18 cellular contexts compared by ENCODE assay signal in the genomic region with DNA sequence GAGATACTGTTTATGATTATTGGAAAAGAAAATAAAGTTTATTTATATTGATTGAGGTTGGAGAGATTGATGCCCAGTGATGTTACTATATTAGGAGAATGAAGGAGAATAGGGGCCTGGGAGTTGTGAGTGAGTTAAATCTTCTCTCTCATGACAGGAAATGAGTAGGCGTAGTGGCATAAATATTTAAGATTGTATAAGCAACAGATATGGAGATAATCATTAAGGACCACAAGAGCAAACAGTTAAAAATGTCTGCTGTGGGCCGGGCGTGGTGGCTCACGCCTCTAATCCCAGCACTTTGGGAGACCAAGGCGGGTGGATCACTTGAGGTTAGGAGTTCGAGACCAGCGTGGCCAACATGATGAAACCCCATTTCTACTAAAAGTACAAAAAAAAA.
A peak's percentile ranks its signal among the peaks of the same experiment; 100 is the strongest.
DNase-seq lines count a peak whose midpoint lies in the region; ATAC-seq, FAIRE-seq and TF ChIP-seq lines count a peak whose summit lies in the region.
"Had no signal": no experiment of that assay in that cellular context is flagged by ENCODE, and none has a peak within 500 bp of the region (broad histone marks: within the 10 kb centered on the region; RNA-seq: fewer than 3 reads in every experiment).

No MANE protein-coding gene starts in this region.

- H3K79me2 ChIP-seq in endothelial cell of umbilical vein (ENCODE audit: control insufficient read depth, insufficient read depth, low read length), result no peaks in the 10 kb centered on the region

- no peaks in the 10 kb centered on the region for H3K36me3 ChIP-seq in endothelial cell of umbilical vein (ENCODE audit: control insufficient read depth in 2 of 2, extremely low read depth in 1 of 2, insufficient read depth in 2 of 2, low read length in 2 of 2)

- H3K9me1 ChIP-seq in endothelial cell of umbilical vein (replicated peaks; ENCODE audit: control insufficient read depth, extremely low read depth, insufficient read depth, low read length), result no peaks in the 10 kb centered on the region

- TF ChIP-seq CTCF in endothelial cell of umbilical vein (IDR thresholded peaks at IDR 0.05; ENCODE audit: extremely low read depth in 1 of 2, insufficient read depth in 1 of 2, low read depth in 1 of 2, low read length in 2 of 2), result no peak

- H3K4me1 Mint-ChIP-seq in activated T-cell treated with anti-CD3 and anti-CD28 coated beads, Interleukin-2, amount 50 U/mL, for 72 hours (ENCODE audit: low read depth), result no peaks in the 10 kb centered on the region
- H3K4me1 Mint-ChIP-seq in activated T-cell treated with anti-CD3 and anti-CD28 coated beads, Interleukin-2, amount 50 U/mL, for 24 hours (ENCODE audit: low read depth), result peaks cover 5% of the 10 kb centered on the region

- dilution Hi-C loops in endothelial cell of umbilical vein (cut with MboI; ENCODE audit: extremely low pct_ligation_motif_present, low sequenced_read_pairs), result no loop called here

- H3K9me3 ChIP-seq in endothelial cell of umbilical vein (replicated peaks; ENCODE audit: control insufficient read depth, insufficient read depth, low read length), result no peaks in the 10 kb centered on the region
- H3K9me3 ChIP-seq: BLaER1, SJCRH30 had no signal

- intact Hi-C loops in endothelial cell of umbilical vein (cut with micrococcal nuclease), result no loop called here

- POLR2A ChIA-PET in endothelial cell of umbilical vein (lab: Charles Lee), result no interaction called here

- H3K9me3 Mint-ChIP-seq in activated T-cell treated with anti-CD3 and anti-CD28 coated beads, Interleukin-2, amount 50 U/mL, for 72 hours, result no peaks in the 10 kb centered on the region
- H3K9me3 Mint-ChIP-seq in activated T-cell treated with anti-CD3 and anti-CD28 coated beads, Interleukin-2, amount 50 U/mL, for 24 hours, result no peaks in the 10 kb centered on the region

- no peak overlapping the region for H3K9ac ChIP-seq in endothelial cell of umbilical vein (replicated peaks; ENCODE audit: extremely low read depth, insufficient read depth, low read length)
- H3K9ac ChIP-seq: BLaER1 had no signal

- peak overlapping the region; percentile 7 for H3K27ac ChIP-seq in endothelial cell of umbilical vein (ENCODE audit: insufficient read depth, low read depth, low read length)
- H3K27ac ChIP-seq: BLaER1, RWPE1, SJCRH30 had no signal

- H3K4me3 Mint-ChIP-seq in activated T-cell treated with anti-CD3 and anti-CD28 coated beads, Interleukin-2, amount 50 U/mL, for 72 hours, result no peak overlapping the region
- no peak overlapping the region for H3K4me3 Mint-ChIP-seq in activated T-cell treated with anti-CD3 and anti-CD28 coated beads, Interleukin-2, amount 50 U/mL, for 24 hours

- no peak overlapping the region for H2AFZ ChIP-seq in endothelial cell of umbilical vein (ENCODE audit: low read depth, low read length)

- TF ChIP-seq POLR2A in endothelial cell of umbilical vein (IDR thresholded peaks at IDR 0.05; ENCODE audit: low read depth, low read length) (no peak), H54 (IDR thresholded peaks at IDR 0.05; ENCODE audit: low read depth, low read length) (no peak)

- BruUV-seq in endothelial cell of umbilical vein (replicated peaks; lab: Mats Ljungman, UMichigan), result no TSS peak

- peak overlapping the region; percentile 67 for H3K27ac Mint-ChIP-seq in activated T-cell treated with anti-CD3 and anti-CD28 coated beads, Interleukin-2, amount 50 U/mL, for 72 hours
- H3K27ac Mint-ChIP-seq in activated T-cell treated with anti-CD3 and anti-CD28 coated beads, Interleukin-2, amount 50 U/mL, for 24 hours, result no peak overlapping the region

- H3K27me3 ChIP-seq in endothelial cell of umbilical vein (ENCODE audit: control insufficient read depth in 2 of 2, insufficient read depth in 2 of 2, low read length in 2 of 2), result no peaks in the 10 kb centered on the region
- H3K27me3 ChIP-seq: BLaER1, SJCRH30 had no signal

- H3K4me1 ChIP-seq in endothelial cell of umbilical vein (ENCODE audit: control insufficient read depth, extremely low read depth, insufficient read depth, low read length), result peaks cover 16% of the 10 kb centered on the region
- H3K4me1 ChIP-seq: SJCRH30 had no signal

- H3K4me2 ChIP-seq in endothelial cell of umbilical vein (ENCODE audit: insufficient read depth, low read length), result no peak overlapping the region
- H3K4me2 ChIP-seq: BLaER1 had no signal

- ATAC-seq in activated T-cell treated with anti-CD3 and anti-CD28 coated beads, Interleukin-2, amount 50 U/mL, for 72 hours (replicated peaks in 1 of 2), result no peak
- ATAC-seq in activated CD4-positive, CD25-positive, alpha-beta regulatory T cell treated with anti-CD3 and anti-CD28 coated beads, Interleukin-2, amount 50 U/mL, for 24 hours, result no peak
- ATAC-seq: PC-3 had no signal

- no peaks in the 10 kb centered on the region for H4K20me1 ChIP-seq in endothelial cell of umbilical vein (replicated peaks; ENCODE audit: control insufficient read depth, extremely low read depth, insufficient read depth, low read length)
- H4K20me1 ChIP-seq: BLaER1 had no signal

- no peak for DNase-seq in activated T-cell treated with anti-CD3 and anti-CD28 coated beads, Interleukin-2, amount 50 U/mL, for 72 hours
- DNase-seq in activated T-cell treated with anti-CD3 and anti-CD28 coated beads, Interleukin-2, amount 50 U/mL, for 24 hours, result no peak
- DNase-seq in NCI-H226 (peak; percentile 9), endothelial cell of umbilical vein (ENCODE audit: low read depth, low spot score) (peak; percentile 34), NCI-H1436 (lab: John Stamatoyannopoulos, UW) (no peak), iPS-NIHi11 (ENCODE audit: low spot score) (no peak), H54 (ENCODE audit: insufficient read length, low spot score) (no peak)
- DNase-seq: 8988T, H7, NCI-H146, NCI-H2081 treated with DMSO at 0.1 percent for 48 hours, NCI-H510A treated with DMSO at 0.1 percent for 48 hours, NCI-H82, PC-3, SJCRH30 had no signal

- H3K36me3 Mint-ChIP-seq in activated T-cell treated with anti-CD3 and anti-CD28 coated beads, Interleukin-2, amount 50 U/mL, for 72 hours (ENCODE audit: insufficient read depth in 2 of 2), result peaks cover 2 to 4% of the 10 kb centered on the region in 2 donors
- peaks cover 44% of the 10 kb centered on the region for H3K36me3 Mint-ChIP-seq in activated T-cell treated with anti-CD3 and anti-CD28 coated beads, Interleukin-2, amount 50 U/mL, for 24 hours (ENCODE audit: low read depth)

- no peak for FAIRE-seq in endothelial cell of umbilical vein (lab: Jason Lieb, UNC)
- FAIRE-seq in H54 (lab: Jason Lieb, UNC), result no peak

- H3K27me3 Mint-ChIP-seq in activated T-cell treated with anti-CD3 and anti-CD28 coated beads, Interleukin-2, amount 50 U/mL, for 72 hours (ENCODE audit: low read depth), result no peaks in the 10 kb centered on the region
- H3K27me3 Mint-ChIP-seq in activated T-cell treated with anti-CD3 and anti-CD28 coated beads, Interleukin-2, amount 50 U/mL, for 24 hours, result no peaks in the 10 kb centered on the region

- CTCF ChIA-PET in endothelial cell of umbilical vein (lab: Charles Lee), result interaction anchor here (1.3 to 1.7 kb wide), 2 partner anchors 10 to 117 kb away, joined by 3 read pairs; no protein-coding TSS in a partner anchor

- no peak overlapping the region for H3K4me3 ChIP-seq in endothelial cell of umbilical vein (replicated peaks in 1 of 3; ENCODE audit: insufficient read depth in 1 of 3, low read depth in 1 of 3, low read length in 3 of 3)
- H3K4me3 ChIP-seq: BLaER1, SJCRH30 had no signal

TF ChIP-seq in endothelial cell of umbilical vein, 7 proteins besides CTCF, POLR2A, EP300 and RAD21:
- peak; percentile 19 for TF ChIP-seq FOS (IDR thresholded peaks at IDR 0.05; ENCODE audit: borderline replicate concordance, insufficient read depth, low read length)
- no peak for TF ChIP-seq POLR2AphosphoS5 (IDR thresholded peaks at IDR 0.05; ENCODE audit: insufficient read depth, low read depth, low read length)
- TF ChIP-seq GATA2 (IDR thresholded peaks at IDR 0.05; ENCODE audit: insufficient read depth, insufficient read length, low read depth, low read length), result peak; percentile 70
TF ChIP-seq in endothelial cell of umbilical vein: peak in this region for 2.

Comparison
In these comparisons a context has a peak if more than half of its experiments do, and no peak if none do; other contexts are left out.
1. DNase-seq: peak in NCI-H226 (single experiment) and endothelial cell of umbilical vein (single experiment); none in activated T-cell treated with anti-CD3 and anti-CD28 coated beads, Interleukin-2, amount 50 U/mL, for 72 hours (0 of 2), activated T-cell treated with anti-CD3 and anti-CD28 coated beads, Interleukin-2, amount 50 U/mL, for 24 hours (single experiment), NCI-H1436 (single experiment), iPS-NIHi11 (single experiment) and H54 (single experiment).